Comparison of ENCODE assay signal across 30 cellular contexts in the genomic region with DNA sequence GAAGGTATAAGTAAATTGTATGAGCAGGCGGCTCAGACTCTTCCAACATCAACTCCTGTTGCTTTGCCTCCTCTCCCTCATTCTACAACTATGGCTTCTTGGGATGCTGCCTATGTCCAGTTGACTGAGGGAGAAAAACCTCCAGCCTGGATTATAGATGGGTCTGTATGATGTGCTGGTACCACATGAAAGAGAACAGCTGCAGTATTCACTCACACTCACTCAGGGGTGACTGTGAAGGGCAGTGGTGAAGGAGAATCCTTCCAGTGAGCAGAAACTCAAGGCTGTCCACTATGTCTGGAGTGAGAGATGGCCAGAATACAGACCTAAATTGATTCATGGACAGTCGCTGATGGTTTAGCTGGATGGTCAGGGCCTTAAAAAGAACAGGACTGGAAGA. TPM values are rescaled to one million over a fixed set of nuclear protein-coding genes. Genes with fewer than 3 reads are reported as not detected.
"Had no signal": no experiment of that assay in that cellular context is flagged by ENCODE, and none has a peak within 500 bp of the region (broad histone marks: within the 10 kb centered on the region; RNA-seq: fewer than 3 reads in every experiment).

No MANE protein-coding gene starts in this region.

- H3K27me3 ChIP-seq: thyroid gland had no signal

- H3K36me3 ChIP-seq: cardiac muscle cell, lower lobe of right lung, neural progenitor cell, spleen, thyroid gland, upper lobe of right lung, WERI-Rb-1 had no signal

- H3K9me3 ChIP-seq: lower lobe of right lung, mucosa of descending colon, spleen, thyroid gland, upper lobe of right lung had no signal

- H3K36me3 Mint-ChIP-seq: activated naive CD4-positive, alpha-beta T cell treated with anti-CD3 and anti-CD28 coated beads, Interleukin-2, amount 50 U/mL, for 24 hours; neural progenitor cell; T-cell had no signal

- DNase-seq: activated CD4-positive, alpha-beta T cell treated with anti-CD3 and anti-CD28 coated beads, Interleukin-2, amount 10 ng/mL, durations not matched to agents 7 days and 5 days; activated CD4-positive, CD25-positive, alpha-beta regulatory T cell treated with anti-CD3 and anti-CD28 coated beads, Interleukin-2, amount 50 U/mL, for 72 hours; activated CD8-positive, alpha-beta T cell treated with anti-CD3 and anti-CD28 coated beads, Interleukin-2, amount 10 ng/mL, durations not matched to agents 7 days and 5 days; activated gamma-delta T cell; effector CD8-positive, alpha-beta T cell; foreskin melanocyte; left colon; lower lobe of right lung; mesendoderm; mucosa of descending colon; naive thymus-derived CD4-positive, alpha-beta T cell; spleen; stimulated activated CD4-positive, alpha-beta T cell treated with anti-CD3 and anti-CD28 coated beads, Interleukin-4, amount 100 ng/mL, for 1 hour; stimulated activated naive CD4-positive, alpha-beta T cell treated with Interleukin-2 at 50 U/mL for 16 hours; T-cell; thyroid gland; upper lobe of right lung; WERI-Rb-1 had no signal

- H3K4me1 ChIP-seq: neural progenitor cell had no signal

- H3K4me3 Mint-ChIP-seq: activated CD4-positive, alpha-beta T cell treated with anti-CD3 and anti-CD28 coated beads, Interleukin-2, amount 10 ng/mL, durations not matched to agents 7 days and 5 days; activated CD8-positive, alpha-beta T cell treated with anti-CD3 and anti-CD28 coated beads, Interleukin-2, amount 10 ng/mL, durations not matched to agents 7 days and 5 days; activated naive CD4-positive, alpha-beta T cell treated with anti-CD3 and anti-CD28 coated beads, Interleukin-2, amount 50 U/mL, for 24 hours; dendritic cell treated with granulocyte-macrophage colony-stimulating factor and Interleukin-4, amounts not matched to agents 40 ng/mL and 50 ng/mL, for 4 days; neural progenitor cell; T-helper 2 cell treated with Interferon-gamma antibody and Interleukin-4, amounts not matched to agents 5 μg/mL and 100 μg/mL, for 36 hours had no signal

- H3K27ac ChIP-seq: cardiac muscle cell, lower lobe of right lung, neural progenitor cell, spleen, thyroid gland, upper lobe of right lung, WERI-Rb-1 had no signal

- H3K4me3 ChIP-seq: cardiac muscle cell, lower lobe of right lung, mucosa of descending colon, neural progenitor cell, spleen, thyroid gland, upper lobe of right lung had no signal

- H3K9me3 Mint-ChIP-seq: activated CD4-positive, alpha-beta T cell treated with anti-CD3 and anti-CD28 coated beads, Interleukin-2, amount 10 ng/mL, durations not matched to agents 7 days and 5 days; activated naive CD4-positive, alpha-beta T cell treated with anti-CD3 and anti-CD28 coated beads, Interleukin-2, amount 50 U/mL, for 24 hours; activated T-helper 1 cell treated with anti-CD3 and anti-CD28 coated beads, Interleukin-12 subunit alpha, Interleukin-12 subunit beta, Interleukin-2, Interleukin-4 antibody, amounts not matched to agents 30 ng/mL and 10 ng/mL and 1 ng/mL, durations not matched to agents 14 hours and 24 hours and 36 hours; dendritic cell treated with granulocyte-macrophage colony-stimulating factor and Interleukin-4, amounts not matched to agents 40 ng/mL and 50 ng/mL, for 4 days; T-cell; T-helper 2 cell treated with Interferon-gamma antibody and Interleukin-4, amounts not matched to agents 5 μg/mL and 100 μg/mL, for 36 hours had no signal

- H3K27ac Mint-ChIP-seq: activated CD4-positive, alpha-beta T cell treated with anti-CD3 and anti-CD28 coated beads, Interleukin-2, amount 10 ng/mL, durations not matched to agents 7 days and 5 days; activated CD8-positive, alpha-beta T cell treated with anti-CD3 and anti-CD28 coated beads, Interleukin-2, amount 10 ng/mL, durations not matched to agents 7 days and 5 days; activated naive CD4-positive, alpha-beta T cell treated with anti-CD3 and anti-CD28 coated beads, Interleukin-2, amount 50 U/mL, for 24 hours; activated T-helper 1 cell treated with anti-CD3 and anti-CD28 coated beads, Interleukin-12 subunit alpha, Interleukin-12 subunit beta, Interleukin-2, Interleukin-4 antibody, amounts not matched to agents 30 ng/mL and 10 ng/mL and 1 ng/mL, durations not matched to agents 14 hours and 24 hours and 36 hours; dendritic cell treated with granulocyte-macrophage colony-stimulating factor and Interleukin-4, amounts not matched to agents 40 ng/mL and 50 ng/mL, for 4 days; neural progenitor cell; T-cell; T-helper 2 cell treated with Interferon-gamma antibody and Interleukin-4, amounts not matched to agents 5 μg/mL and 100 μg/mL, for 36 hours had no signal

- H3K9ac ChIP-seq: neural progenitor cell had no signal

- ATAC-seq: activated CD8-positive, alpha-beta T cell treated with anti-CD3 and anti-CD28 coated beads, Interleukin-2, amount 10 ng/mL, durations not matched to agents 7 days and 5 days; esophagus mucosa; left colon; lower lobe of right lung; mucosa of descending colon; naive thymus-derived CD4-positive, alpha-beta T cell; SK-N-SH treated with all-trans-retinoic acid at 6 μM for 48 hours; T-cell; upper lobe of right lung had no signal

RNA-seq across cellular contexts. Expression of gene BCL2L10, which starts 1.7 kb away (rescaled TPM):
- total RNA-seq: activated T-helper 1 cell treated with anti-CD3 and anti-CD28 coated beads, Interleukin-12 subunit alpha, Interleukin-12 subunit beta, Interleukin-2, Interleukin-4 antibody, amounts not matched to agents 30 ng/mL and 10 ng/mL and 1 ng/mL, durations not matched to agents 14 hours and 24 hours and 36 hours; chondrocyte; endothelial cell of umbilical vein; lower lobe of right lung; posterior vena cava; subcutaneous adipose tissue; upper lobe of right lung had no signal
- polyA plus RNA-seq: cardiac muscle cell; naive thymus-derived CD4-positive, alpha-beta T cell had no signal
